8 cellular contexts compared by ENCODE assay signal in the genomic region with DNA sequence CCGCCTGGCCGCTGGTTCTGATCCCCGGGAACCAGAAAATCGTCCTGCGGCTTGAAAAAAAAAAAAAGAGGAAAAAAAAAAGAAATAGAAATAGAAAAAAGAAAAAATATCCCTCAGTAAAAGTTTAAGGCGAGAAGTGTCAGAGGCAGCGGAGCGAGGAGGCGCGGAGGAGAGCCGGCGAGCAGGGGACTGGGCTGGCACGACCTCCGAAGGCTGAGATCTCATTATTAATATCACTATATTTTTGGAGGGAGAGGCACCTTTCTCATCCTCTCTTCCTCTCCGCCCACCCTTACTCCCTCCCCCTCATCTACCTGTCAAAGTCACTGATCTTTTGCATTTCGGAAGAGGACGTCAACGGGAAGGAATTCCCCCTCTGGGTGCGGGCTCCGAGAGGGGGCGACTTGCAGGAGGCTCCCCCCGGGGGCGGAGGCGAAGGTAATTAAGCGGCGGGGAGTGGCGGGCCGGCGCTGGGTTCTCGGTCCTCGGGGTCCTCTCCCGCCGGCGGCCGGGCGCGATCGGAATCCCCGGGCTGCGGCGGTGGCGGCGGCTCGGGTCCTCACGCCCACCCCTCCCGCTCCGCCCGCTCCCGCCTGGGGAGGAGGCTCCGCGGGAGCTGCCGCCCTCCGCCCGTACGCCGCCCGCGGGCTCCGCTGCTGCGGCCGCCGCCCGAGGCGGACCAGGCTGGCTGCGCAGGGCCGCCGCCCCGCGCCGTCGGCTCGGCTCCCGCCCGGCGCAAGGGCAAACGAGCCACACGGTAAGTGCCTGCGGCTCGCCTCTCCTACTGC. TPM values are rescaled to one million over a fixed set of nuclear protein-coding genes. Genes with fewer than 3 reads are reported as not detected.
DNase-seq lines count a peak whose midpoint lies in the region; ATAC-seq and TF ChIP-seq lines count a peak whose summit lies in the region.

A gene (plus strand): TSS at position 337 of the 788 bp plus-strand sequence.

- intact Hi-C loops in Right ventricle myocardium inferior (cut with DNase I) (no loop called here), cardiac septum (cut with DNase I) (no loop called here), ovary (cut with DNase I) (no loop called here)

- H3K4me1 Mint-ChIP-seq in glutamatergic neuron (ENCODE audit: low read depth, unreplicated experiment): no peaks in the 10 kb centered on the region

- H3K4me3 Mint-ChIP-seq in glutamatergic neuron (ENCODE audit: unreplicated experiment): peak within 1 kb of the TSS; percentile 93

- H3K27me3 ChIP-seq in HUES64 (ENCODE audit: insufficient read depth, low read length): peaks cover 27% of the 10 kb centered on the region
- no peaks in the 10 kb centered on the region for H3K27me3 ChIP-seq in ovary

- H3K9me3 Mint-ChIP-seq in glutamatergic neuron (ENCODE audit: unreplicated experiment): peaks cover 4% of the 10 kb centered on the region

- TF ChIP-seq CTCF in glutamatergic neuron (IDR thresholded peaks at IDR 0.05; ENCODE audit: partially characterized antibody, unreplicated experiment) (no peak), ovary (IDR thresholded peaks at IDR 0.05) (no peak)

- no peak within 1 kb of the TSS for H3K27ac Mint-ChIP-seq in glutamatergic neuron (ENCODE audit: unreplicated experiment)

- WGBS in HUES64: under 1% methylated on average over 70 of the region's 79 CpGs
- WGBS in ovary, 3 donors: 0 to 1% (median 1%) methylated on average over 44 to 79 of the region's 79 CpGs

- no peaks in the 10 kb centered on the region for H3K9me3 ChIP-seq in HUES64 (ENCODE audit: insufficient read depth, low read depth, low read length)
- no peaks in the 10 kb centered on the region for H3K9me3 ChIP-seq in ovary

- peak; percentile 68 for DNase-seq in Right ventricle myocardium inferior (ENCODE audit: missing footprints)
- DNase-seq in cardiac septum (ENCODE audit: low spot score): no peak
- DNase-seq in activated T-cell treated with anti-CD3 and anti-CD28 coated beads, Interleukin-2, amount 50 U/mL, for 48 hours: peak; percentile 20 to 28
- DNase-seq in glutamatergic neuron: peak; percentile 53
- DNase-seq in ovary: peak in 1 of 5 donors; percentile 18
- DNase-seq in H4 (ENCODE audit: low spot score): no peak
- no peak for DNase-seq in amniotic stem cell (lab: John Stamatoyannopoulos, UW)

- TF ChIP-seq POLR2A in ovary (IDR thresholded peaks at IDR 0.05): no peak

- TF ChIP-seq EP300 in ovary (IDR thresholded peaks at IDR 0.05): no peak

- peaks cover 2% of the 10 kb centered on the region for H3K27me3 Mint-ChIP-seq in glutamatergic neuron (ENCODE audit: unreplicated experiment)

- H3K9ac ChIP-seq in HUES64 (ENCODE audit: low read depth, low read length): peak within 1 kb of the TSS; percentile 28; the same call in 1 of the 2 replicates

- H3K36me3 ChIP-seq in HUES64 (ENCODE audit: insufficient read depth, low read length): no peaks in the 10 kb centered on the region
- H3K36me3 ChIP-seq in ovary: no peaks in the 10 kb centered on the region

- H3K4me3 ChIP-seq in HUES64 (ENCODE audit: low read length) (peak within 1 kb of the TSS; percentile 85), ovary (peak within 1 kb of the TSS; percentile 49)

- ATAC-seq in Right ventricle myocardium inferior: peak; percentile 46

- H3K4me1 ChIP-seq in HUES64 (ENCODE audit: insufficient read depth, low read length) (peaks cover 30% of the 10 kb centered on the region), ovary (ENCODE audit: insufficient read depth) (peaks cover 5% of the 10 kb centered on the region)

- H3K36me3 Mint-ChIP-seq in glutamatergic neuron (ENCODE audit: unreplicated experiment): no peaks in the 10 kb centered on the region

- peak within 1 kb of the TSS; percentile 67; the same call in 1 of the 2 replicates for H3K27ac ChIP-seq in HUES64 (ENCODE audit: low read depth, low read length)
- no peak within 1 kb of the TSS for H3K27ac ChIP-seq in ovary

RNA-seq across cellular contexts. Expression of the gene that starts here (rescaled TPM):
- total RNA-seq in Right ventricle myocardium inferior (0.38 TPM), cardiac septum (not detected), glutamatergic neuron (ENCODE audit: unreplicated experiment) (3.2 TPM), ovary (1 to 10 TPM in 3 of 7 donors, under 1 TPM in 4; 0.28 to 9.1 (median 0.97) TPM)
- polyA plus RNA-seq in HUES64 (2013, experiment 1 of 2): 0.55 TPM
- polyA plus RNA-seq in HUES64 (2013, experiment 2 of 2): 0.89 TPM
- 1 to 10 TPM in 1 of 2 donors, under 1 TPM in 1; 0.53 to 1.1 TPM for polyA plus RNA-seq in ovary
- 4.4 and 9.4 TPM in 2 replicates for total RNA-seq in H4 (2014; rRNA removed; shearing (Covaris generic))

Comparison
In these comparisons a context has a peak if more than half of its experiments do, and no peak if none do; other contexts are left out.
1. Peak in DNase-seq and ATAC-seq in Right ventricle myocardium inferior; RNA of the gene not detected or under 1 TPM.
2. DNase-seq: peak in activated T-cell treated with anti-CD3 and anti-CD28 coated beads, Interleukin-2, amount 50 U/mL, for 48 hours (2 of 2) and glutamatergic neuron (single experiment); none in cardiac septum (single experiment), H4 (single experiment) and amniotic stem cell (single experiment).